In the genomic region with DNA sequence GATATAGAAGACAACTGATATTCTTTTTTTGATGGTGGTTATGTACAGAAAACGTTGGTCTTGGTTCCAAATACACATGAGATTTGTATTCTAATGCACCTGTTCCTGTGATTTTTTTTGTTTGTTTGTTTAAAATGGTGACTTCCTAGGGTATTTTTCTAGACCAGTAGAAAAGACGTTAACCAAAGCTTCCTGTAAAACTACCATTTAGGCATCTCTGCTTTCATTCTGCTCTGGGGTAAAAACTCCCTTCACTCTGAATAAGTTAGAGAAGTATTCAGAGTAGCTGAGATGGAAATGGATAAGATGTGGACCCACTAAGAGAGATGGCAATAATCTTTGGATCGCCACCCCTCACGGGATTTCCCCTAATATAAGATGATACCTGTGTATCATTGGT, we compare ENCODE assay signal across 19 cellular contexts.
A peak's percentile ranks its signal among the peaks of the same experiment; 100 is the strongest.
DNase-seq lines count a peak whose midpoint lies in the region; ATAC-seq and TF ChIP-seq lines count a peak whose summit lies in the region.
"Had no signal": no experiment of that assay in that cellular context is flagged by ENCODE, and none has a peak within 500 bp of the region (broad histone marks: within the 10 kb centered on the region; RNA-seq: fewer than 3 reads in every experiment).

No MANE protein-coding gene starts in this region.

- CTCF ChIA-PET in A673 (lab: Charles Lee) = no interaction called here
- CTCF ChIA-PET in CD8-positive, alpha-beta memory T cell (lab: Charles Lee) = interaction anchor here (0.8 to 6.1 kb wide), 12 partner anchors 11 to 410 kb away, joined by 3 to 100 read pairs (median 12); no protein-coding TSS in a partner anchor
- CTCF ChIA-PET in activated CD4-positive, alpha-beta memory T cell treated with anti-CD3 and anti-CD28 coated beads for 36 hours (lab: Charles Lee) = interaction anchor here (0.9 to 3.5 kb wide), 11 partner anchors 9 to 410 kb away, joined by 3 to 110 read pairs (median 19); no protein-coding TSS in a partner anchor

- H3K9me3 Mint-ChIP-seq in CD8-positive, alpha-beta memory T cell = no peaks in the 10 kb centered on the region
- no peaks in the 10 kb centered on the region for H3K9me3 Mint-ChIP-seq in nephron
- peaks cover 7% of the 10 kb centered on the region for H3K9me3 Mint-ChIP-seq in activated CD4-positive, alpha-beta memory T cell treated with anti-CD3 and anti-CD28 coated beads for 36 hours

- intact Hi-C loops in A673 (cut with micrococcal nuclease; ENCODE audit: unreplicated experiment) = loop anchor here (1.0 to 5.0 kb wide), 2 partner anchors 144 to 410 kb away; no protein-coding TSS in a partner anchor
- intact Hi-C loops in activated CD4-positive, alpha-beta memory T cell treated with anti-CD3 and anti-CD28 coated beads for 36 hours (cut with micrococcal nuclease) = no loop called here

- ATAC-seq in HG02870 (IDR thresholded peaks at IDR 0.05; ENCODE audit: unreplicated experiment) = no peak
- no peak for ATAC-seq in GM18498 (IDR thresholded peaks at IDR 0.05; ENCODE audit: unreplicated experiment)
- ATAC-seq: activated CD8-positive, alpha-beta T cell treated with anti-CD3 and anti-CD28 coated beads, Interleukin-2, amount 10 ng/mL, durations not matched to agents 7 days and 5 days had no signal

- peak overlapping the region in 6 of 8 donors; percentile 26 to 88 (median 51) for H3K27ac Mint-ChIP-seq in CD8-positive, alpha-beta memory T cell
- peak overlapping the region; percentile 79 to 95 (median 94) for H3K27ac Mint-ChIP-seq in nephron
- no peak overlapping the region for H3K27ac Mint-ChIP-seq in activated CD4-positive, alpha-beta memory T cell treated with anti-CD3 and anti-CD28 coated beads for 36 hours

- no peak overlapping the region for H3K4me3 ChIP-seq in A673 (ENCODE audit: low read depth, low read length, poor library complexity, severe bottlenecking)
- no peak overlapping the region for H3K4me3 ChIP-seq in CD8-positive, alpha-beta memory T cell (ENCODE audit: low read length)
- H3K4me3 ChIP-seq: BLaER1 treated with 17β-estradiol and CSF1 and Interleukin-3, amounts not matched to agents 10 nM and 100 nM; SK-N-MC had no signal

- H3K27me3 Mint-ChIP-seq in CD8-positive, alpha-beta memory T cell = no peaks in the 10 kb centered on the region
- no peaks in the 10 kb centered on the region for H3K27me3 Mint-ChIP-seq in nephron (ENCODE audit: low read depth)
- no peaks in the 10 kb centered on the region for H3K27me3 Mint-ChIP-seq in activated CD4-positive, alpha-beta memory T cell treated with anti-CD3 and anti-CD28 coated beads for 36 hours

- TF ChIP-seq CTCF in A673 (conservative IDR thresholded peaks at IDR 0.05; ENCODE audit: low read depth, low read length) (no peak), VCaP (conservative IDR thresholded peaks at IDR 0.05) (no peak), nephron (IDR thresholded peaks at IDR 0.05; ENCODE audit: unreplicated experiment in 3 of 3) (no peak)

- H3K4me1 Mint-ChIP-seq in CD8-positive, alpha-beta memory T cell = peaks cover 35 to 40% (median 36%) of the 10 kb centered on the region in 3 donors
- peaks cover 36% of the 10 kb centered on the region for H3K4me1 Mint-ChIP-seq in nephron
- peaks cover 37% of the 10 kb centered on the region for H3K4me1 Mint-ChIP-seq in activated CD4-positive, alpha-beta memory T cell treated with anti-CD3 and anti-CD28 coated beads for 36 hours (ENCODE audit: low read depth)

- no peaks in the 10 kb centered on the region for H3K36me3 ChIP-seq in A673 (ENCODE audit: insufficient read depth, low read length, poor library complexity, severe bottlenecking)
- no peaks in the 10 kb centered on the region for H3K36me3 ChIP-seq in CD8-positive, alpha-beta memory T cell (ENCODE audit: insufficient read depth, low read length)

- BruUV-seq in A673 (replicated peaks; lab: Mats Ljungman, UMichigan) = no TSS peak

- H3K36me3 Mint-ChIP-seq in CD8-positive, alpha-beta memory T cell = no peaks in the 10 kb centered on the region
- no peaks in the 10 kb centered on the region for H3K36me3 Mint-ChIP-seq in nephron (ENCODE audit: low read depth)
- H3K36me3 Mint-ChIP-seq in activated CD4-positive, alpha-beta memory T cell treated with anti-CD3 and anti-CD28 coated beads for 36 hours = peaks cover 4% of the 10 kb centered on the region

- no peaks in the 10 kb centered on the region for H3K9me3 ChIP-seq in A673 (ENCODE audit: low read depth, low read length, poor library complexity, severe bottlenecking)
- no peaks in the 10 kb centered on the region for H3K9me3 ChIP-seq in CD8-positive, alpha-beta memory T cell (ENCODE audit: low read length)

- peak overlapping the region in 2 of 7 donors; percentile 16 to 32 for H3K4me3 Mint-ChIP-seq in CD8-positive, alpha-beta memory T cell
- no peak overlapping the region for H3K4me3 Mint-ChIP-seq in nephron
- H3K4me3 Mint-ChIP-seq in activated CD4-positive, alpha-beta memory T cell treated with anti-CD3 and anti-CD28 coated beads for 36 hours = no peak overlapping the region
- H3K4me3 Mint-ChIP-seq: activated CD8-positive, alpha-beta T cell treated with anti-CD3 and anti-CD28 coated beads, Interleukin-2, amount 10 ng/mL, durations not matched to agents 7 days and 5 days had no signal

- POLR2A ChIA-PET in A673 (lab: Charles Lee; ENCODE audit: low non-redundant PET) = no interaction called here
- POLR2A ChIA-PET in CD8-positive, alpha-beta memory T cell (lab: Charles Lee) = interaction anchor here (0.7 to 2.6 kb wide), 3 partner anchors 307 to 346 kb away, joined by 3 to 7 read pairs (median 3); no protein-coding TSS in a partner anchor
- POLR2A ChIA-PET in activated CD4-positive, alpha-beta memory T cell treated with anti-CD3 and anti-CD28 coated beads for 36 hours (lab: Charles Lee) = interaction anchor here (1.3 kb wide), 1 partner anchor 348 kb away, joined by 3 read pairs; no protein-coding TSS in a partner anchor

- H3K27me3 ChIP-seq in A673 (replicated peaks; ENCODE audit: insufficient read depth, low read depth, low read length, poor library complexity) = no peaks in the 10 kb centered on the region
- H3K27me3 ChIP-seq in CD8-positive, alpha-beta memory T cell (ENCODE audit: insufficient read depth, low read length, poor library complexity, severe bottlenecking) = no peaks in the 10 kb centered on the region
- H3K27me3 ChIP-seq: BLaER1 treated with 17β-estradiol and CSF1 and Interleukin-3, amounts not matched to agents 10 nM and 100 nM had no signal

- DNase-seq in A673 (ENCODE audit: low spot score) = no peak
- no peak for DNase-seq in CD8-positive, alpha-beta memory T cell
- DNase-seq in activated CD4-positive, alpha-beta memory T cell treated with anti-CD3 and anti-CD28 coated beads for 36 hours = no peak
- DNase-seq: activated CD4-positive, CD25-positive, alpha-beta regulatory T cell; activated CD8-positive, alpha-beta T cell treated with anti-CD3 and anti-CD28 coated beads, Interleukin-2, amount 10 ng/mL, durations not matched to agents 7 days and 5 days; activated naive CD4-positive, alpha-beta T cell; anterior cingulate cortex; islet precursor cell; left ventricle myocardium superior; NCI-H1417; NCI-H2081; NCI-H774; substantia nigra had no signal

- H3K27ac ChIP-seq in A673 (ENCODE audit: low read depth, low read length, poor library complexity, severe bottlenecking) (peak overlapping the region; percentile 66), VCaP (peak overlapping the region; percentile 68)
- H3K27ac ChIP-seq in CD8-positive, alpha-beta memory T cell (ENCODE audit: low read depth, low read length) = no peak overlapping the region
- H3K27ac ChIP-seq: SK-N-MC had no signal

- H3K4me1 ChIP-seq in A673 (ENCODE audit: insufficient read depth, low read length, poor library complexity, severe bottlenecking) = peaks cover 38% of the 10 kb centered on the region
- peaks cover 50% of the 10 kb centered on the region for H3K4me1 ChIP-seq in CD8-positive, alpha-beta memory T cell (ENCODE audit: insufficient read depth, low read length)
